ENCODE assay signal across 1 cellular context in the genomic region with DNA sequence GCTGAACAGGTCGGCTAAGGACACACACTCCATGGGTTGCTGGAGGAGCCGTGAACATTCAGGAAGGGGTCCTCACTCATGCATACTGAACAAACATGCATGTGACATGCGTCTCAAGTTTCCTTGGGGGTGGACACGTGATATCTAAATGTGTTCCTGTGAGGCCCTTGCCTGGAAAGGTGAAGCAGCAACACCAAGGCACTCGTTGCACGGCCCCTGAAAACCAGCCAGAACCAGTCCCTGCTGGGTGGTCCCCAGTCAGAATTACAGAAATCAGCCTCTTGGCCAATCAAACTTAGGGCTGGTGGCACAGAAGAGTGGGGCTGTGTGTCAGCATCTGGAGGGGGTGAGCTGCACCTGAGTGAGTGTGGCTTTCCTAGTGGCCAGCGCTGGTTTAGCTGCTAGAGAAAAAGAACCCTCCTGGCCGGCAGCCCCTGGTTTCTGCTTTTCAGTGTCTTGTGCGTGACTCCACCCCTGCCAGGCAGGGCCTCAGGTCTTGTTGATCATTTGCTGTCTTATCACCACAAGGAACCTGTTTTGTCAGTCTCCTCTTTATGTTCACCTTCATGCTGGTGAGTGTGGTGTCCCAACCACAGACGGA.
TF ChIP-seq lines count a peak whose summit lies in the region.

No MANE protein-coding gene starts in this region.

TF ChIP-seq in GM12878, 131 proteins besides CTCF, POLR2A, EP300 and RAD21 (continued from another document):
- TF ChIP-seq NR2C1 (IDR thresholded peaks at IDR 0.05): no peak
- no peak for TF ChIP-seq CEBPB (IDR thresholded peaks at IDR 0.05; ENCODE audit: borderline replicate concordance in 1 of 2, low read depth in 2 of 2, low read length in 2 of 2)
- TF ChIP-seq SIX5 (IDR thresholded peaks at IDR 0.05; ENCODE audit: low read depth, low read length, severe bottlenecking): no peak
- no peak for TF ChIP-seq E2F8 (IDR thresholded peaks at IDR 0.05; ENCODE audit: low read depth, partially characterized antibody)
- TF ChIP-seq CREB1 (IDR thresholded peaks at IDR 0.05; ENCODE audit: low read depth): no peak
- no peak for TF ChIP-seq YY1 (IDR thresholded peaks at IDR 0.05; ENCODE audit: low read depth, low read length)
- TF ChIP-seq RBBP5 (conservative IDR thresholded peaks at IDR 0.05): no peak
